ENCODE assay signal across 8 cellular contexts in the genomic region with DNA sequence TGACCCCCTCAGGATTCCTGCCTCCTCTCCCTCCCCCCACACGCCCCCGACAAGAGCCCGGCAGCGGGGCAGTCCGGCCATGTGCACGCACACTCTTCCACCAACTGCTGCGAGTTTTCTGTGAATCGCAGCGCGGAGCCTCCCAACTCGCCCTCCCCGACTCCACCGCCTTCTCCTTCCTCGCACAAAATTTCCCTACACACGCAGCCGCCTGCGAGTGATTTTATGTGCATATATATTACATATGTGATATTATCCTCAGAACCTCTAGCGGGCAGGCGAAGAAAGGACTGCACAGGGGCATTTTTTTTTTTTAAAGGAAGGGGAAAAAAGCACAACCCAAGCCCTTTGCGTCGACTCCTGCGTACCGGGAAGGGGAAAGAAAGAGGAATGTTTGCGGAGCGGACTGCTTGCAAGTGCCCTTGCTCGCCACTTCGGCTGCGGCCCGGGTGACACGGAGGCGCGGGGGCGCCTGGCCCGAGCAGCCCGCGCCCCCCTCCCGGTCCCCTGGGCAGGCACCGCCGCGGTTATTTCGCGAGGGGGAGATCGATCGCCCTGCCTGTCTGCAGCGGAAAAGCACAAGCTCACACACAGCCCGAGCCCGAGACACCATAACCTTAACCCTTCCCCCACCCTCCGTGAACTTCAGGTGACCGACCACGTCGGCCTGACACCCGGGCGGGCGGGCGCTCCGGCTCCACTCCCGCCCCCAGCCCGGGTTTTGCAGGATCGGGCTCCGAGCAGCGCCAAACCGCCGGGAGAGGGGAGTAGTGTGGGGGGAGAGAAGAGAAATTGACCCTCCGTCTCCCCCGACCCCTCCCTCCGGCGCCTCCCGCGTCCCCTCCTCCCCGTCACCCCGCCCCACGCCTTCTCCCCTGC. TPM values are rescaled to one million over a fixed set of nuclear protein-coding genes. Genes with fewer than 3 reads are reported as not detected.
A peak's percentile ranks its signal among the peaks of the same experiment; 100 is the strongest.
DNase-seq lines count a peak whose midpoint lies in the region; ATAC-seq, FAIRE-seq and TF ChIP-seq lines count a peak whose summit lies in the region.

No MANE protein-coding gene starts in this region.

- no peak overlapping the region for H2AK5ac ChIP-seq in H1 (ENCODE audit: low read depth, low read length)
- no peak overlapping the region for H2AK5ac ChIP-seq in mesendoderm (ENCODE audit: low read length)

- H3K27me3 ChIP-seq in H1 (replicated peaks in 1 of 4; ENCODE audit: control insufficient read depth in 3 of 4, extremely low read depth in 1 of 4, insufficient read depth in 3 of 4, low read length in 3 of 4) (no peaks in the 10 kb centered on the region), mesendoderm (ENCODE audit: insufficient read depth, low read length, poor library complexity) (no peaks in the 10 kb centered on the region)

- H3K4me3 ChIP-seq in AG09309 (ENCODE audit: control insufficient read depth, low read depth, low read length) (peak overlapping the region; percentile 91), H1 (ENCODE audit: extremely low read depth in 1 of 4, insufficient read depth in 2 of 4, low read depth in 3 of 4, low read length in 4 of 4) (peak overlapping the region; percentile 68 to 96 (median 78)), mesendoderm (ENCODE audit: low read length) (peak overlapping the region; percentile 71)

- 2% methylated on average over 58 of the region's 72 CpGs; no CpG with 5 or more reads in 1 of the 2 experiments for WGBS in H1 (ENCODE audit: extremely low coverage in 1 of 2, insufficient coverage in 1 of 2, insufficient read length in 1 of 2, insufficient replicate concordance in 2 of 2, low coverage in 1 of 2, low lambda C conversion rate in 2 of 2, missing lambda C conversion rate in 1 of 2), 2 experiments
- WGBS in mesendoderm (ENCODE audit: extremely low coverage, insufficient coverage, low lambda C conversion rate), result no CpG with 5 or more reads among the region's 72 CpGs

- H3K79me1 ChIP-seq in H1 (ENCODE audit: low read depth, low read length), result peaks cover 6% of the 10 kb centered on the region; the same call in 1 of the 2 replicates
- peaks cover 3% of the 10 kb centered on the region for H3K79me1 ChIP-seq in mesendoderm (ENCODE audit: low read length)

- no peak overlapping the region for H2AFZ ChIP-seq in H1 (ENCODE audit: low read length)

- no peak for DNase-seq in AG09309 (ENCODE audit: low read depth)
- DNase-seq in NCI-H446 treated with DMSO at 0.1 percent for 48 hours (lab: John Stamatoyannopoulos, UW), result peak; percentile 42
- peak; percentile 78 for DNase-seq in activated CD8-positive, alpha-beta memory T cell treated with anti-CD3 and anti-CD28 coated beads for 24 hours
- DNase-seq in H1 (ENCODE audit: low read depth in 1 of 2, low spot score in 2 of 2), result peak in 1 of 2 experiments; percentile 81
- peak; percentile 94 for DNase-seq in mesendoderm
- peak; percentile 16 to 42 for DNase-seq in stimulated activated CD8-positive, alpha-beta memory T cell treated with anti-CD3 and anti-CD28 coated beads, Interleukin-15, amount 100 ng/mL, for 4 hours (ENCODE audit: low read depth in 2 of 2)

- peak overlapping the region; percentile 91 for H3K18ac ChIP-seq in H1 (ENCODE audit: extremely low read depth, low read length)
- H3K18ac ChIP-seq in mesendoderm (ENCODE audit: low read length), result peak overlapping the region; percentile 96

- TF ChIP-seq POLR2A in GM18526 (IDR thresholded peaks at IDR 0.05; ENCODE audit: extremely low read depth, insufficient read length) (peak; percentile 35), H1 (IDR thresholded peaks at IDR 0.05; ENCODE audit: control extremely low read depth in 1 of 2, low read depth in 2 of 2, low read length in 2 of 2) (peak in 1 of 2 experiments; percentile 54; a peak in 2 of 3 replicates)

- H3K23me2 ChIP-seq in H1 (ENCODE audit: low read depth, low read length), result peaks cover 10% of the 10 kb centered on the region

- H3K4me2 ChIP-seq in H1 (ENCODE audit: insufficient read depth in 1 of 2, low read depth in 2 of 2, low read length in 2 of 2) (peak overlapping the region; percentile 73 to 79), mesendoderm (ENCODE audit: low read length) (peak overlapping the region; percentile 52)

- TF ChIP-seq CTCF in AG09309 (IDR thresholded peaks at IDR 0.05; ENCODE audit: control insufficient read depth, insufficient read depth, low read depth, low read length, missing control alignments) (peak; percentile 3), H1 (IDR thresholded peaks at IDR 0.05; ENCODE audit: control extremely low read depth in 1 of 3, insufficient read depth in 1 of 3, low read depth in 1 of 3, low read length in 3 of 3) (no peak)

- H2BK120ac ChIP-seq in H1 (replicated peaks; ENCODE audit: low read depth, low read length), result peak overlapping the region; percentile 31
- peak overlapping the region; percentile 86 for H2BK120ac ChIP-seq in mesendoderm (ENCODE audit: low read depth, low read length)

- no peaks in the 10 kb centered on the region for H3K9me3 ChIP-seq in H1 (ENCODE audit: insufficient read depth in 2 of 2, low read depth in 1 of 2, low read length in 1 of 2)

- peak overlapping the region; percentile 88 for H2BK12ac ChIP-seq in H1 (ENCODE audit: low read depth, low read length)

- no peak overlapping the region for H2BK20ac ChIP-seq in H1 (ENCODE audit: low read length)

- H3K79me2 ChIP-seq in H1 (ENCODE audit: control insufficient read depth in 1 of 2, insufficient read depth in 2 of 2, low read length in 2 of 2) (peaks cover 5 to 53% of the 10 kb centered on the region in 2 experiments), mesendoderm (ENCODE audit: control insufficient read depth, insufficient read depth, low read length) (peaks cover 47% of the 10 kb centered on the region)

- ATAC-seq in HG03066 (IDR thresholded peaks at IDR 0.05; ENCODE audit: low read depth, unreplicated experiment), result peak; percentile 43

- POLR2A ChIA-PET in H1 (lab: Charles Lee; ENCODE audit: partially characterized antibody), result interaction anchor here (0.6 to 1.5 kb wide), 12 partner anchors 9 to 352 kb away, joined by 3 to 7 read pairs (median 4); no protein-coding TSS in a partner anchor

- H3K36me3 ChIP-seq in H1 (ENCODE audit: control insufficient read depth in 2 of 4, insufficient read depth in 4 of 4, low read length in 3 of 4) (no peaks in the 10 kb centered on the region), mesendoderm (ENCODE audit: control insufficient read depth, insufficient read depth, low read length) (no peaks in the 10 kb centered on the region)

- H3K56ac ChIP-seq in H1 (replicated peaks; ENCODE audit: insufficient read length, low read depth, low read length) (peak overlapping the region; percentile 93), mesendoderm (ENCODE audit: low read length) (peak overlapping the region; percentile 94)

- peak overlapping the region; percentile 6 for H3K4ac ChIP-seq in H1 (replicated peaks; ENCODE audit: insufficient read length, low read depth, low read length)
- peak overlapping the region; percentile 99 for H3K4ac ChIP-seq in mesendoderm (ENCODE audit: low read depth, low read length)

- H2BK5ac ChIP-seq in H1 (ENCODE audit: low read depth, low read length) (peak overlapping the region; percentile 93), mesendoderm (ENCODE audit: low read length) (peak overlapping the region; percentile 72)

- peak overlapping the region; percentile 87 for H4K5ac ChIP-seq in H1 (ENCODE audit: insufficient read length, low read depth, low read length)
- no peak overlapping the region for H4K5ac ChIP-seq in mesendoderm (ENCODE audit: low read length)

- H3K9ac ChIP-seq in H1 (replicated peaks in 1 of 4; ENCODE audit: extremely low read depth in 1 of 4, low read depth in 3 of 4, low read length in 3 of 4) (peak overlapping the region; percentile 62 to 82 (median 68)), mesendoderm (ENCODE audit: low read length) (peak overlapping the region; percentile 77)

- FAIRE-seq in H1 (lab: Jason Lieb, UNC), result no peak

- no peak for TF ChIP-seq RAD21 in H1 (IDR thresholded peaks at IDR 0.05 in 1 of 2, conservative IDR thresholded peaks at IDR 0.05 in 1 of 2; ENCODE audit: low read depth in 2 of 2, low read length in 2 of 2)

- H4K20me1 ChIP-seq in H1 (replicated peaks in 1 of 2; ENCODE audit: control insufficient read depth in 1 of 2, insufficient read depth in 2 of 2, low read length in 2 of 2), result peaks cover 0 to 4% of the 10 kb centered on the region in 2 experiments

- no peak for TF ChIP-seq EP300 in H1 (IDR thresholded peaks at IDR 0.05; ENCODE audit: borderline replicate concordance in 1 of 2, low read depth in 2 of 2, low read length in 2 of 2)

- H3K4me1 ChIP-seq in H1 (replicated peaks in 1 of 4; ENCODE audit: control insufficient read depth in 3 of 4, insufficient read depth in 4 of 4, low read length in 3 of 4) (peaks cover 4 to 19% (median 11%) of the 10 kb centered on the region in 4 experiments; a peak in 4 of 7 replicates), mesendoderm (ENCODE audit: control insufficient read depth, low read depth, low read length) (peaks cover 9% of the 10 kb centered on the region)

- peak overlapping the region; percentile 62 for H4K8ac ChIP-seq in H1 (ENCODE audit: extremely low read depth, insufficient read depth, low read length)
- H4K8ac ChIP-seq in mesendoderm (ENCODE audit: low read depth, low read length), result no peak overlapping the region

- CTCF ChIA-PET in H1 (lab: Charles Lee; ENCODE audit: partially characterized antibody), result interaction anchor here (0.9 to 1.1 kb wide), 4 partner anchors 30 to 231 kb away, joined by 3 read pairs; no protein-coding TSS in a partner anchor

- H3K23ac ChIP-seq in H1 (ENCODE audit: insufficient read length), result no peak overlapping the region
- peak overlapping the region; percentile 81 for H3K23ac ChIP-seq in mesendoderm (ENCODE audit: low read length)

- H2BK15ac ChIP-seq in H1 (ENCODE audit: low read length) (no peak overlapping the region), mesendoderm (replicated peaks; ENCODE audit: low read depth) (peak overlapping the region; percentile 46)

- H4K91ac ChIP-seq in H1 (replicated peaks; ENCODE audit: insufficient read length, low read length), result peak overlapping the region; percentile 84

- H3K14ac ChIP-seq in H1 (ENCODE audit: insufficient read length), result no peak overlapping the region

- H3K27ac ChIP-seq in H1 (ENCODE audit: low read depth, low read length) (peak overlapping the region; percentile 37; the same call in 1 of the 2 replicates), mesendoderm (ENCODE audit: low read depth, low read length) (peak overlapping the region; percentile 98)

TF ChIP-seq in H1, 55 proteins besides CTCF, POLR2A, EP300 and RAD21 (continues in another document):
- TF ChIP-seq YY1 (IDR thresholded peaks at IDR 0.05; ENCODE audit: low read depth, low read length), result no peak

RNA-seq across cellular contexts. Expression of a gene that starts 2.2 kb away (rescaled TPM):
- total RNA-seq in H1 (2021; fragmentation: NEBNext Ultra II Directional; extraction: Animal tissue kit (Norgen Biotek cat#: 25700)), result 23.2 and 25.3 TPM in 2 replicates
- 26.2 and 39.9 TPM in 2 replicates for polyA plus RNA-seq in H1 (2011; rRNA removed)
- 20.8 TPM for polyA plus RNA-seq in H1 (2011; cell fraction: cytosol; rRNA removed)
- 82.2 TPM for polyA plus RNA-seq in H1 (2011; cell fraction: nucleus; rRNA removed)
- 14.2 to 20.2 TPM (median 19.7 TPM) in 4 replicates for polyA plus RNA-seq in H1 (2012, experiment 1 of 2)
- 2.0 TPM for polyA plus RNA-seq in H1 (2012, experiment 2 of 2)
- polyA plus RNA-seq in H1 (2013, experiment 1 of 2), result 15.6 TPM
- polyA plus RNA-seq in H1 (2013, experiment 2 of 2), result 13.2 TPM
- polyA minus RNA-seq in H1 (2011; rRNA and poly(A)+ RNA removed), result 40.4 and 42.2 TPM in 2 replicates
- 30.3 TPM for polyA minus RNA-seq in H1 (2011; cell fraction: cytosol; rRNA and poly(A)+ RNA removed)
- polyA minus RNA-seq in H1 (2011; cell fraction: nucleus; rRNA and poly(A)+ RNA removed), result 68.1 TPM
- 11.1 TPM for polyA plus RNA-seq in mesendoderm (2013, experiment 1 of 2)
- 11.5 TPM for polyA plus RNA-seq in mesendoderm (2013, experiment 2 of 2)
